ENCODE assay signal across 9 cellular contexts in genomic region chr2:100160396-100160795, GRCh38.
"Had no signal": no experiment of that assay in that cellular context is flagged by ENCODE, and none has a peak within 500 bp of the region (broad histone marks: within the 10 kb centered on the region; RNA-seq: fewer than 3 reads in every experiment).

No MANE protein-coding gene starts in this region.

- H3K9ac ChIP-seq: GM23248 had no signal

- H3K9me3 ChIP-seq: HAP-1 had no signal

- H3K27ac ChIP-seq: GM23248 had no signal

- H3K4me1 ChIP-seq: HAP-1 had no signal

- H3K4me2 ChIP-seq: GM23338 had no signal

- H3K4me3 ChIP-seq: GM23248, GM23338, HAP-1 had no signal

- H3K36me3 ChIP-seq: HAP-1 had no signal

- ATAC-seq: GM23338, HCT116 had no signal

- DNase-seq: GM23248, GOT3, H7, H9, HCEC 1CT, HFFc6 had no signal

- H2AFZ ChIP-seq: GM23248, GM23338 had no signal
